In the genomic region with DNA sequence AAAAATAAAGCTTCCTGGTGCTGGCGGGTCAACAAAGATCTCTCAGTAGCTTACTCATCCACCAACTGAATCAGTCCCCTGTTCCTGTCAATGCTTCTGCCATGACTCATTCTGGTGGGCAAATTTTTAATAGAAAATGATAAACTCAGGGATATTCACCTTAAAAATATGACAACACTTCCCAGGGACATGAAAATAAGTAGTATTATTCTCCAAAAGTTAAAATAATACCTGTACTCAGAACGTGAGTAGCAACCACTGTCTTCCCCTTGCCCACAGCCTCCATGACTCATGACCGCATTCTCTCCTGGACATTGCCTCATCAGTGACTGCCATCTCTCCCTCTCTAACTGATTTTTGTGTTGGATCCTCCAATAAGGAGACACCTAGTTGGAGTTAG, we compare ENCODE assay signal across 15 cellular contexts.
DNase-seq lines count a peak whose midpoint lies in the region; ATAC-seq and TF ChIP-seq lines count a peak whose summit lies in the region.
"Had no signal": no experiment of that assay in that cellular context is flagged by ENCODE, and none has a peak within 500 bp of the region (broad histone marks: within the 10 kb centered on the region; RNA-seq: fewer than 3 reads in every experiment).

No MANE protein-coding gene starts in this region.

- H2AFZ ChIP-seq in PC-9 (no peak overlapping the region), H9 (ENCODE audit: low read length) (no peak overlapping the region)

- no peaks in the 10 kb centered on the region for H3K9me3 ChIP-seq in PC-9 (ENCODE audit: insufficient read depth, low read depth)
- H3K9me3 ChIP-seq in skeletal muscle satellite cell (replicated peaks; ENCODE audit: low read length): no peaks in the 10 kb centered on the region
- H3K9me3 ChIP-seq in H9 (ENCODE audit: control insufficient read depth, low read depth, low read length): no peaks in the 10 kb centered on the region
- H3K9me3 ChIP-seq: left ventricle myocardium inferior had no signal

- TF ChIP-seq CTCF in PC-9 (conservative IDR thresholded peaks at IDR 0.05) (no peak), epithelial cell of proximal tubule (conservative IDR thresholded peaks at IDR 0.05; ENCODE audit: low read depth, low read length) (no peak), CD14-positive monocyte (IDR thresholded peaks at IDR 0.05) (no peak), H9 (conservative IDR thresholded peaks at IDR 0.05) (no peak)

- H3K9me2 ChIP-seq in PC-9 (ENCODE audit: insufficient read depth): no peaks in the 10 kb centered on the region

- no peak overlapping the region for H2BK120ac ChIP-seq in H9 (ENCODE audit: low read depth, low read length, poor library complexity, severe bottlenecking)

- H3K9ac ChIP-seq in skeletal muscle satellite cell (ENCODE audit: low read depth, low read length): no peak overlapping the region
- H3K9ac ChIP-seq in H9 (ENCODE audit: extremely low read depth, insufficient read length, low read length): no peak overlapping the region

- H3K27me3 ChIP-seq in PC-9 (ENCODE audit: insufficient read depth, low read depth) (no peaks in the 10 kb centered on the region), skeletal muscle satellite cell (ENCODE audit: control insufficient read depth, insufficient read depth, low read length) (no peaks in the 10 kb centered on the region), H9 (ENCODE audit: insufficient read depth, low read length) (no peaks in the 10 kb centered on the region)

- WGBS in H9 (ENCODE audit: extremely low coverage, insufficient read length, low lambda C conversion rate): no CpG with 5 or more reads among the region's 3 CpGs

- no peak overlapping the region for H2BK5ac ChIP-seq in H9 (ENCODE audit: insufficient read length, low read length)

- no peak overlapping the region for H3T11ph ChIP-seq in H9 (ENCODE audit: low read length)

- no peak overlapping the region for H3K14ac ChIP-seq in H9 (ENCODE audit: insufficient read depth, low read length)

- H3F3A ChIP-seq in PC-9 (ENCODE audit: insufficient read depth, low read depth): peaks cover 17% of the 10 kb centered on the region

- H3K9me3 Mint-ChIP-seq in CD14-positive monocyte: peaks cover 0 to 12% (median 7%) of the 10 kb centered on the region in 7 donors
- H3K9me3 Mint-ChIP-seq in H9: no peaks in the 10 kb centered on the region; a peak in 1 of 5 replicates

- no peaks in the 10 kb centered on the region for H4K20me1 ChIP-seq in PC-9 (ENCODE audit: insufficient read depth)
- no peaks in the 10 kb centered on the region for H4K20me1 ChIP-seq in H9 (ENCODE audit: control insufficient read depth, insufficient read depth, insufficient read length)

- POLR2A ChIA-PET in PC-9 (lab: Charles Lee; ENCODE audit: unreplicated experiment): no interaction called here

- no peaks in the 10 kb centered on the region for H3K36me3 ChIP-seq in PC-9 (ENCODE audit: low read depth)
- no peaks in the 10 kb centered on the region for H3K36me3 ChIP-seq in skeletal muscle satellite cell (ENCODE audit: insufficient read depth, low read length)
- H3K36me3 ChIP-seq: left ventricle myocardium inferior had no signal

- H3K4ac ChIP-seq in H9 (ENCODE audit: low read depth, low read length): no peak overlapping the region

- intact Hi-C loops in PC-9 (cut with micrococcal nuclease; ENCODE audit: unreplicated experiment): no loop called here
- intact Hi-C loops in CD14-positive monocyte (cut with micrococcal nuclease): no loop called here

- DNase-seq in H4 (ENCODE audit: low spot score) (peak; percentile 70), PC-9 (peak; percentile 2 to 76), epithelial cell of proximal tubule (ENCODE audit: low read depth) (peak; percentile 61), CD14-positive monocyte (ENCODE audit: low spot score) (no peak), H9 (no peak)
- DNase-seq: CD4-positive, CD25-positive, alpha-beta regulatory T cell; hypothalamus; left ventricle myocardium inferior; naive thymus-derived CD8-positive, alpha-beta T cell; NCI-H1105; NCI-H446 had no signal

- no peak overlapping the region for H3K23ac ChIP-seq in H9 (ENCODE audit: insufficient read length, low read depth, low read length)

- H3K4me1 ChIP-seq in PC-9 (replicated peaks; ENCODE audit: insufficient read depth): peaks cover 38% of the 10 kb centered on the region
- peaks cover 38% of the 10 kb centered on the region for H3K4me1 ChIP-seq in skeletal muscle satellite cell (ENCODE audit: control insufficient read depth, insufficient read depth, low read length)
- H3K4me1 ChIP-seq in H9 (ENCODE audit: insufficient read depth, low read length): no peaks in the 10 kb centered on the region
- H3K4me1 ChIP-seq: left ventricle myocardium inferior had no signal

- H4K8ac ChIP-seq in H9 (replicated peaks; ENCODE audit: insufficient read length, low read depth, low read length): no peak overlapping the region

- peak overlapping the region; percentile 28 for H3K27ac ChIP-seq in PC-9
- H3K27ac ChIP-seq in H9 (ENCODE audit: insufficient read length, low read depth, low read length): no peak overlapping the region
- H3K27ac ChIP-seq: left ventricle myocardium inferior had no signal

- no peaks in the 10 kb centered on the region for H3K79me2 ChIP-seq in PC-9 (ENCODE audit: low read depth)
- H3K79me2 ChIP-seq in H9 (ENCODE audit: insufficient read depth, low read length): no peaks in the 10 kb centered on the region

- H3K18ac ChIP-seq in H9 (ENCODE audit: insufficient read length, low read depth, low read length): no peak overlapping the region

- H3K23me2 ChIP-seq in H9 (ENCODE audit: insufficient read length, low read depth, low read length, poor library complexity, severe bottlenecking): no peaks in the 10 kb centered on the region

- H3K27ac Mint-ChIP-seq in CD14-positive monocyte (no peak overlapping the region), H9 (no peak overlapping the region)
- H3K27ac Mint-ChIP-seq: activated naive CD4-positive, alpha-beta T cell treated with anti-CD3 and anti-CD28 coated beads, Interleukin-2, amount 50 U/mL, for 72 hours; CD4-positive, CD25-positive, alpha-beta regulatory T cell; naive thymus-derived CD8-positive, alpha-beta T cell had no signal

- no peak overlapping the region for H3K56ac ChIP-seq in H9 (ENCODE audit: insufficient read length, low read depth, low read length)

- no peak overlapping the region for H4K91ac ChIP-seq in H9 (ENCODE audit: insufficient read length, low read depth, low read length)

- H3K4me1 Mint-ChIP-seq in CD14-positive monocyte (peaks cover 3% of the 10 kb centered on the region), H9 (peaks cover 24 to 25% of the 10 kb centered on the region in 2 experiments)
- H3K4me1 Mint-ChIP-seq: CD4-positive, CD25-positive, alpha-beta regulatory T cell had no signal

- no peak overlapping the region for H3K4me3 Mint-ChIP-seq in CD14-positive monocyte
- H3K4me3 Mint-ChIP-seq in H9: no peak overlapping the region
- H3K4me3 Mint-ChIP-seq: CD4-positive, CD25-positive, alpha-beta regulatory T cell; naive thymus-derived CD8-positive, alpha-beta T cell had no signal

- no peak overlapping the region for H4K5ac ChIP-seq in H9 (ENCODE audit: insufficient read length, low read depth, low read length)

- H3K4me3 ChIP-seq in PC-9 (no peak overlapping the region; the same call in 1 of the 2 replicates), epithelial cell of proximal tubule (ENCODE audit: low read depth, low read length) (no peak overlapping the region), skeletal muscle satellite cell (ENCODE audit: low read length) (no peak overlapping the region)
- H3K4me3 ChIP-seq: left ventricle myocardium inferior had no signal

- H3K27me3 Mint-ChIP-seq in CD14-positive monocyte (ENCODE audit: low read depth in 3 of 3) (no peaks in the 10 kb centered on the region), H9 (ENCODE audit: low read depth) (no peaks in the 10 kb centered on the region)
- H3K27me3 Mint-ChIP-seq: CD4-positive, CD25-positive, alpha-beta regulatory T cell had no signal

- no peaks in the 10 kb centered on the region for H3K79me1 ChIP-seq in H9 (ENCODE audit: insufficient read depth, low read depth, low read length, poor library complexity, severe bottlenecking)

- H2BK15ac ChIP-seq in H9 (ENCODE audit: low read depth, low read length): no peak overlapping the region

- CTCF ChIA-PET in PC-9 (lab: Charles Lee): no interaction called here

- ATAC-seq in GM18868 (IDR thresholded peaks at IDR 0.05; ENCODE audit: unreplicated experiment): no peak
- ATAC-seq: activated CD4-positive, CD25-positive, alpha-beta regulatory T cell treated with anti-CD3 and anti-CD28 coated beads, Interleukin-2, amount 50 U/mL, for 24 hours; activated naive CD4-positive, alpha-beta T cell treated with anti-CD3 and anti-CD28 coated beads, Interleukin-2, amount 50 U/mL, for 72 hours; naive thymus-derived CD8-positive, alpha-beta T cell had no signal

- BruUV-seq in PC-9 (replicated peaks; lab: Mats Ljungman, UMichigan): no TSS peak

- H3K36me3 Mint-ChIP-seq in CD14-positive monocyte: no peaks in the 10 kb centered on the region
- H3K36me3 Mint-ChIP-seq in H9 (ENCODE audit: insufficient read depth in 1 of 3, low read depth in 3 of 3): peaks cover 0 to 4% (median under 1%) of the 10 kb centered on the region in 3 experiments; a peak in 1 of 7 replicates
- H3K36me3 Mint-ChIP-seq: activated naive CD4-positive, alpha-beta T cell treated with anti-CD3 and anti-CD28 coated beads, Interleukin-2, amount 50 U/mL, for 72 hours; CD4-positive, CD25-positive, alpha-beta regulatory T cell; naive thymus-derived CD8-positive, alpha-beta T cell had no signal

- H3K4me2 ChIP-seq in PC-9: peak overlapping the region; percentile 44
- H3K4me2 ChIP-seq in skeletal muscle satellite cell (ENCODE audit: low read length): peak overlapping the region; percentile 24
- H3K4me2 ChIP-seq in H9 (ENCODE audit: insufficient read depth, insufficient read length, low read length): no peak overlapping the region

- no peak overlapping the region for H2AK5ac ChIP-seq in H9 (ENCODE audit: insufficient read length, low read length)

- H2BK12ac ChIP-seq in H9 (ENCODE audit: insufficient read length, low read depth, low read length): no peak overlapping the region

- H2BK20ac ChIP-seq in H9 (ENCODE audit: low read depth, low read length, poor library complexity, severe bottlenecking): no peak overlapping the region

Comparison
In these comparisons a context has a peak if more than half of its experiments do, and no peak if none do; other contexts are left out.
1. DNase-seq: peak in H4 (single experiment), PC-9 (2 of 2) and epithelial cell of proximal tubule (single experiment); none in CD14-positive monocyte (single experiment) and H9 (single experiment).